8 cellular contexts compared by ENCODE assay signal in the genomic region with DNA sequence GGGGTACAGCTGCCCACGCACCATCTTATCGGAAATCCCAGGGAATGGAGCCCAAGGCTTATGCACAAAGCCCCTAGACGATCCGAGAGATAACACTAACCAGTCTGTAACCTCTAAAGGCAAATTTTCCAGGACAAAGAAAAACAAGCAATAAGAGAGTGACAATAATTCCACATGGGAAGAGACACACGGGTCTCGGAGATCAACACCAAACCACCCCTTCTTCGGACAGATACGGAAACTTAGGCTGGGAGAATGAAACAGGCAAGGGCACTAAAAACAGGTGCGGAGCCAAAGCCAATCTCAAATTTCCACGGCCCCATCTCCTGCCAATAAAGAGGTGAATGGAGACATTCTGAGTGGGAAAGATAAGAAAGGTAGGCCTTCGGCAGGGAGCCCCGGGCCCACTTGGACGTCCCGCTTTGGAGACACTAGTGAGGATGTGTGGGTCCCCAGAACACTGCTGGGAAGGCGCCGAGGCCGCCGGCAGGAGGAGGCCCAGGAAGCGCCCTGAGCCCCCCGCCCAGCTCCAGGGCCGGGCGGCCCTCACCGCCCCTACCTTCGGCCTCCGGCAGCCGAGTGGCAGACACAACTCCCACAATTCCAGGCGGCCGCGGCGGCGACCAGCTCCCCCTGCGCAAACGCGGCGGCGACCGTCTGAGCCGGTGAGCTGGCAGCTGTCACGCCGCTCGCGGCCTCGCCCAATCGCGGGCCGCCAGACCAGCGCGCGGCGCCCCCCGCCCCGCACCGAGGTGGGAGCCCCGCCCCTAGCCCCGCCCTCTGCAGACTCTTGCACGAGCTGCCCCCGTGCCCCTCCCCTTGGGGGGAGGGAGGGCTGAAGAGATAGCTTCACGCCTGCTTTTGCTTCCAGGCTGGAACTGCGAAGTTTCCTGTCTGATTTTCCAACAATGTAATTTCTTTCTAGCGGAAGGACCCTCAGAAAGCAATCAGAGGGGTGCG.
DNase-seq lines count a peak whose midpoint lies in the region; ATAC-seq lines count a peak whose summit lies in the region.

A gene (minus strand): TSS at position 659 of the 960 bp plus-strand sequence. CDS start 70,525 bp downstream, outside the sequence.

- peak; percentile 96 for ATAC-seq in GM19372 (IDR thresholded peaks at IDR 0.05; ENCODE audit: low read depth, unreplicated experiment)
- ATAC-seq in HG03521 (IDR thresholded peaks at IDR 0.05; ENCODE audit: unreplicated experiment) = peak; percentile 98

- DNase-seq in C1 segment of cervical spinal cord (lab: John Stamatoyannopoulos, UW) (peak; percentile 82 to 97 (median 92)), NCI-H748 (lab: John Stamatoyannopoulos, UW; ENCODE audit: unreplicated experiment) (peak; percentile 96), cortex of kidney (lab: John Stamatoyannopoulos, UW) (peak; percentile 81), left kidney (ENCODE audit: low read depth, low spot score) (peak; percentile 99)
- DNase-seq in activated CD4-positive, alpha-beta T cell treated with anti-CD3 and anti-CD28 coated beads, Interleukin-2, amount 50 U/mL, for 1 hour = peak; percentile 96
- DNase-seq in stimulated activated CD4-positive, alpha-beta T cell treated with anti-CD3 and anti-CD28 coated beads, Interleukin-1b, Interleukin-23, amount 100 ng/mL, for 48 hours = peak; percentile 95

Comparison
In these comparisons a context has a peak if more than half of its experiments do, and no peak if none do; other contexts are left out.
1. Peak in every context shown above with its lines: DNase-seq and ATAC-seq.